20 cellular contexts compared by ENCODE assay signal in genomic region chr13:56189439-56189838, GRCh38.
"Had no signal": no experiment of that assay in that cellular context is flagged by ENCODE, and none has a peak within 500 bp of the region (broad histone marks: within the 10 kb centered on the region; RNA-seq: fewer than 3 reads in every experiment).

No MANE protein-coding gene starts in this region.

- H3K4me2 ChIP-seq: smooth muscle cell had no signal

- DNase-seq: effector memory CD4-positive, alpha-beta T cell; gastrocnemius medialis; glutamatergic neuron; islet precursor cell; mammary epithelial cell; natural killer cell; ovary; stimulated activated CD4-positive, alpha-beta T cell treated with anti-CD3 and anti-CD28 coated beads, Interleukin-4, amount 100 ng/mL, for 1 hour; stimulated activated CD8-positive, alpha-beta memory T cell treated with anti-CD3 and anti-CD28 coated beads, Interleukin-4, amount 100 ng/mL, for 48 hours; stimulated activated naive CD8-positive, alpha-beta T cell treated with anti-CD3 and anti-CD28 coated beads, Interleukin-15, Interleukin-2, amounts not matched to agents 100 U/mL and 50 U/mL, for 24 hours; thyroid gland had no signal

- H3K27ac ChIP-seq: epithelial cell of prostate, esophagus muscularis mucosa, gastrocnemius medialis, ovary, right atrium auricular region, suprapubic skin, thyroid gland had no signal

- H3K36me3 Mint-ChIP-seq: mesothelial cell of epicardium; natural killer cell; stimulated activated effector memory CD8-positive, alpha-beta T cell treated with anti-CD3 and anti-CD28 coated beads, Interleukin-12 subunit alpha, Interleukin-12 subunit beta, amount 100 ng/mL, for 72 hours; type B pancreatic cell had no signal

- H3K4me1 Mint-ChIP-seq: natural killer cell; neural crest cell; stimulated activated effector memory CD8-positive, alpha-beta T cell treated with anti-CD3 and anti-CD28 coated beads, Interleukin-12 subunit alpha, Interleukin-12 subunit beta, amount 100 ng/mL, for 72 hours had no signal

- H3K27ac Mint-ChIP-seq: mesothelial cell of epicardium; natural killer cell; stimulated activated effector memory CD8-positive, alpha-beta T cell treated with anti-CD3 and anti-CD28 coated beads, Interleukin-12 subunit alpha, Interleukin-12 subunit beta, amount 100 ng/mL, for 72 hours; type B pancreatic cell had no signal

- H3K4me3 Mint-ChIP-seq: mesothelial cell of epicardium; natural killer cell; neural crest cell; stimulated activated effector memory CD8-positive, alpha-beta T cell treated with anti-CD3 and anti-CD28 coated beads, Interleukin-12 subunit alpha, Interleukin-12 subunit beta, amount 100 ng/mL, for 72 hours; type B pancreatic cell had no signal

- H3K36me3 ChIP-seq: esophagus muscularis mucosa, gastrocnemius medialis, ovary, right atrium auricular region, suprapubic skin, thyroid gland had no signal

- H3K27me3 Mint-ChIP-seq: type B pancreatic cell had no signal

- H3K27me3 ChIP-seq: esophagus muscularis mucosa, gastrocnemius medialis, right atrium auricular region, suprapubic skin, thyroid gland had no signal

- H3K4me3 ChIP-seq: esophagus muscularis mucosa, gastrocnemius medialis, ovary, right atrium auricular region, smooth muscle cell, suprapubic skin, thyroid gland had no signal

- H3K4me1 ChIP-seq: esophagus muscularis mucosa, gastrocnemius medialis, right atrium auricular region, suprapubic skin, thyroid gland had no signal

- H3K9me3 ChIP-seq: gastrocnemius medialis, ovary, right atrium auricular region, thyroid gland had no signal

- H3K9me3 Mint-ChIP-seq: stimulated activated effector memory CD8-positive, alpha-beta T cell treated with anti-CD3 and anti-CD28 coated beads, Interleukin-12 subunit alpha, Interleukin-12 subunit beta, amount 100 ng/mL, for 72 hours; type B pancreatic cell had no signal
